ENCODE assay signal across 1 cellular context in genomic region chr2:95039410-95039809, GRCh38.
A peak's percentile ranks its signal among the peaks of the same experiment; 100 is the strongest.
TF ChIP-seq lines count a peak whose summit lies in the region.

No MANE protein-coding gene starts in this region.

TF ChIP-seq in K562, 482 proteins besides CTCF, POLR2A, EP300 and RAD21 (continued from another document):
- TF ChIP-seq ZBTB26 (CRISPR knock-in tag; IDR thresholded peaks at IDR 0.05) (no peak), HMGXB4 (CRISPR knock-in tag; IDR thresholded peaks at IDR 0.05) (no peak), NR2F6 (CRISPR knock-in tag; IDR thresholded peaks at IDR 0.05) (no peak), TRIM28 (IDR thresholded peaks at IDR 0.05) (no peak), EGR1 (conservative IDR thresholded peaks at IDR 0.05) (0 out of 2 replicates have a peak, but pooled peaks have one; percentile 12), GTF2A2 (tag; IDR thresholded peaks at IDR 0.05) (no peak), CREB5 (CRISPR knock-in tag; IDR thresholded peaks at IDR 0.05) (no peak)
TF ChIP-seq in K562: peak in this region for 2.
